In genomic region chr12:4276524-4277204, GRCh38 we compare ENCODE assay signal across 8 cellular contexts. TPM values are rescaled to one million over a fixed set of nuclear protein-coding genes. Genes with fewer than 3 reads are reported as not detected.
A peak's percentile ranks its signal among the peaks of the same experiment; 100 is the strongest.
DNase-seq lines count a peak whose midpoint lies in the region; FAIRE-seq and TF ChIP-seq lines count a peak whose summit lies in the region.

No MANE protein-coding gene starts in this region.

- peaks cover 82% of the 10 kb centered on the region for H3K79me2 ChIP-seq in keratinocyte (ENCODE audit: control insufficient read depth, insufficient read depth, low read length)

- no peaks in the 10 kb centered on the region for H3K9me1 ChIP-seq in keratinocyte (ENCODE audit: control insufficient read depth, extremely low read depth, insufficient read depth, low read length)

- no peaks in the 10 kb centered on the region for H3K9me3 Mint-ChIP-seq in HFFc6

- H3K27me3 Mint-ChIP-seq in HFFc6 (ENCODE audit: insufficient read depth): peaks cover 54% of the 10 kb centered on the region

- H3K27me3 ChIP-seq in keratinocyte (ENCODE audit: control insufficient read depth, extremely low read depth, insufficient read depth, low read length): no peaks in the 10 kb centered on the region

- H3K27ac Mint-ChIP-seq in HFFc6: no peak overlapping the region

- H3K4me3 Mint-ChIP-seq in HFFc6: no peak overlapping the region

- dilution Hi-C loops in keratinocyte (cut with MboI; ENCODE audit: extremely low pct_ligation_motif_present, low sequenced_read_pairs): no loop called here

- peak; percentile 96 for FAIRE-seq in keratinocyte (lab: Jason Lieb, UNC)

- TF ChIP-seq CTCF in HFFc6 (IDR thresholded peaks at IDR 0.05) (peak; percentile 94), keratinocyte (optimal IDR thresholded peaks at IDR 0.05 in 1 of 3, IDR thresholded peaks at IDR 0.05 in 1 of 3, conservative IDR thresholded peaks at IDR 0.05 in 1 of 3; ENCODE audit: extremely low read depth in 1 of 3, insufficient read depth in 2 of 3, low read length in 3 of 3) (peak; percentile 82 to 90 (median 83))

- peaks cover 50% of the 10 kb centered on the region for H4K20me1 ChIP-seq in keratinocyte (ENCODE audit: control insufficient read depth, extremely low read depth, insufficient read depth, low read length)

- no peaks in the 10 kb centered on the region for H3K36me3 Mint-ChIP-seq in HFFc6 (ENCODE audit: low read depth)

- no peaks in the 10 kb centered on the region for H3K9me3 ChIP-seq in keratinocyte (ENCODE audit: control insufficient read depth, low read depth, low read length)

- H3K27ac ChIP-seq in keratinocyte (ENCODE audit: control insufficient read depth, insufficient read depth, low read length): peak overlapping the region; percentile 93

- H3K4me2 ChIP-seq in keratinocyte (ENCODE audit: control insufficient read depth, extremely low read depth, insufficient read depth, low read depth, low read length): peak overlapping the region; percentile 88

- H3K4me1 ChIP-seq in keratinocyte (ENCODE audit: control insufficient read depth, extremely low read depth, insufficient read depth, low read length): peaks cover 35% of the 10 kb centered on the region

- peak overlapping the region; percentile 75 to 95 (median 94) for H3K4me3 ChIP-seq in keratinocyte (ENCODE audit: control insufficient read depth in 2 of 3, extremely low read depth in 1 of 3, insufficient read depth in 2 of 3, low read depth in 1 of 3, low read length in 3 of 3)

- H2AFZ ChIP-seq in keratinocyte (ENCODE audit: control insufficient read depth, low read length): no peak overlapping the region

- peak overlapping the region; percentile 98 for H3K9ac ChIP-seq in keratinocyte (ENCODE audit: control insufficient read depth, extremely low read depth, insufficient read depth, low read length)

- H3K36me3 ChIP-seq in keratinocyte (ENCODE audit: control insufficient read depth in 2 of 2, extremely low read depth in 1 of 2, insufficient read depth in 2 of 2, low read length in 2 of 2): peaks cover 43 to 56% of the 10 kb centered on the region in 2 experiments

- H3K4me1 Mint-ChIP-seq in HFFc6 (ENCODE audit: low read depth): peaks cover 39% of the 10 kb centered on the region

- DNase-seq in DMS114 treated with DMSO at 0.1 percent for 48 hours (lab: John Stamatoyannopoulos, UW; ENCODE audit: unreplicated experiment) (peak; percentile 72), HFFc6 (peak; percentile 64), NCI-H2196 treated with DMSO at 0.1 percent for 48 hours (lab: John Stamatoyannopoulos, UW; ENCODE audit: unreplicated experiment) (peak; percentile 50), keratinocyte (ENCODE audit: low read depth, low spot score) (peak; percentile 72), OCI-M2 (lab: John Stamatoyannopoulos, UW; ENCODE audit: unreplicated experiment) (no peak)
- peak; percentile 84 for DNase-seq in activated CD4-positive, CD25-positive, alpha-beta regulatory T cell treated with anti-CD3 and anti-CD28 coated beads, Interleukin-2, amount 50 U/mL, for 16 hours (ENCODE audit: low read depth, low spot score)
- peak; percentile 85 for DNase-seq in central memory CD4-positive, alpha-beta T cell
- DNase-seq in stimulated activated CD4-positive, alpha-beta T cell treated with anti-CD3 and anti-CD28 coated beads, Interleukin-15, amount 100 ng/mL, for 48 hours (ENCODE audit: low read depth in 2 of 2): peak; percentile 77 to 82

RNA-seq across cellular contexts. Expression of gene CCND2, which starts 3.1 kb away (rescaled TPM):
- total RNA-seq in HFFc6 (2021; fragmentation: NEBNext Ultra II Directional; extraction: Animal tissue kit (Norgen Biotek cat#: 25700)): 10 to 100 TPM in 4 of 6 experiments, 1 to 10 TPM in 2; 5.7 to 27.2 (median 24.5) TPM
- polyA plus RNA-seq in keratinocyte: 310 to 574 TPM (median 324 TPM) in 3 replicates
- polyA plus RNA-seq in keratinocyte (2011; ENCODE audit: low read depth): 74.2 TPM
- polyA plus RNA-seq in keratinocyte (2011; cell fraction: cytosol; rRNA removed): 295 and 360 TPM in 2 replicates
- 465 and 473 TPM in 2 replicates for polyA plus RNA-seq in keratinocyte (2011; cell fraction: nucleus; rRNA removed)
- polyA plus RNA-seq in keratinocyte (2012; ENCODE audit: low replicate concordance): 120 and 269 TPM in 2 replicates
- 1,197 to 1,430 TPM (median 1,326 TPM) in 3 replicates for polyA minus RNA-seq in keratinocyte
- 872 TPM for polyA minus RNA-seq in keratinocyte (2011; cell fraction: cytosol; rRNA and poly(A)+ RNA removed)
- 589 and 1,049 TPM in 2 replicates for polyA minus RNA-seq in keratinocyte (2011; cell fraction: nucleus; rRNA and poly(A)+ RNA removed)

RNA-seq across cellular contexts. Expression of gene TIGAR, which starts 44.3 kb away (rescaled TPM):
- total RNA-seq in HFFc6 (2021; fragmentation: NEBNext Ultra II Directional; extraction: Animal tissue kit (Norgen Biotek cat#: 25700)): 10 to 100 TPM; 29.9 to 51.8 (median 41.8) TPM
- 15.3 to 37.3 TPM (median 28.0 TPM) in 3 replicates for polyA plus RNA-seq in keratinocyte
- polyA plus RNA-seq in keratinocyte (2011; ENCODE audit: low read depth): 85.8 TPM
- polyA plus RNA-seq in keratinocyte (2011; cell fraction: cytosol; rRNA removed): 27.2 and 45.2 TPM in 2 replicates
- 20.1 and 49.6 TPM in 2 replicates for polyA plus RNA-seq in keratinocyte (2011; cell fraction: nucleus; rRNA removed)
- 24.3 and 45.5 TPM in 2 replicates for polyA plus RNA-seq in keratinocyte (2012; ENCODE audit: low replicate concordance)
- 1.7 to 11.6 TPM (median 6.8 TPM) in 3 replicates for polyA minus RNA-seq in keratinocyte
- polyA minus RNA-seq in keratinocyte (2011; cell fraction: cytosol; rRNA and poly(A)+ RNA removed): 8.2 TPM
- 10.8 and 21.5 TPM in 2 replicates for polyA minus RNA-seq in keratinocyte (2011; cell fraction: nucleus; rRNA and poly(A)+ RNA removed)
